In genomic region chr5:97231025-97231636, GRCh38 we compare ENCODE assay signal across 8 cellular contexts. TPM values are rescaled to one million over a fixed set of nuclear protein-coding genes. Genes with fewer than 3 reads are reported as not detected.
DNase-seq lines count a peak whose midpoint lies in the region; ATAC-seq and TF ChIP-seq lines count a peak whose summit lies in the region.

No MANE protein-coding gene starts in this region.

- CTCF ChIA-PET in activated naive CD4-positive, alpha-beta T cell treated with anti-CD3 and anti-CD28 coated beads for 36 hours (lab: Charles Lee): interaction anchor here (0.5 to 2.3 kb wide), 17 partner anchors 11 to 1565 kb away, joined by 3 to 11 read pairs (median 3); no protein-coding TSS in a partner anchor
- CTCF ChIA-PET in MCF 10A (lab: Yijun Ruan, JAX): interaction anchor here (0.5 to 5.1 kb wide), 23 partner anchors 10 to 1690 kb away, joined by 3 to 37 read pairs (median 4); no protein-coding TSS in a partner anchor

- intact Hi-C loops in activated naive CD4-positive, alpha-beta T cell treated with anti-CD3 and anti-CD28 coated beads for 36 hours (cut with micrococcal nuclease): loop anchor here (1.0 to 5.0 kb wide), 6 partner anchors 303 to 1831 kb away; no protein-coding TSS in a partner anchor
- intact Hi-C loops in MCF 10A (cut with micrococcal nuclease): loop anchor here (1.0 to 2.0 kb wide), 4 partner anchors 303 to 1596 kb away; no protein-coding TSS in a partner anchor

- H3K4me1 Mint-ChIP-seq in activated naive CD4-positive, alpha-beta T cell treated with anti-CD3 and anti-CD28 coated beads for 36 hours (ENCODE audit: low read depth): no peaks in the 10 kb centered on the region
- peaks cover 7% of the 10 kb centered on the region for H3K4me1 Mint-ChIP-seq in MCF 10A (ENCODE audit: insufficient read depth, unreplicated experiment)
- no peaks in the 10 kb centered on the region for H3K4me1 Mint-ChIP-seq in stimulated activated memory B cell treated with anti-CD40 and anti-IgM and Interleukin-4, amounts not matched to agents 10 μg/mL and 1 μg/mL and 100 μg/mL, for 72 hours

- no peak overlapping the region for H3K9ac ChIP-seq in NT2/D1 (ENCODE audit: insufficient read length, low read depth)

- peaks cover 3% of the 10 kb centered on the region for H3K27me3 Mint-ChIP-seq in activated naive CD4-positive, alpha-beta T cell treated with anti-CD3 and anti-CD28 coated beads for 36 hours (ENCODE audit: low read depth)
- no peaks in the 10 kb centered on the region for H3K27me3 Mint-ChIP-seq in MCF 10A (ENCODE audit: insufficient read depth, unreplicated experiment)
- peaks cover 17% of the 10 kb centered on the region for H3K27me3 Mint-ChIP-seq in stimulated activated memory B cell treated with anti-CD40 and anti-IgM and Interleukin-4, amounts not matched to agents 10 μg/mL and 1 μg/mL and 100 μg/mL, for 72 hours

- POLR2A ChIA-PET in MCF 10A (lab: Yijun Ruan, JAX): interaction anchor here (1.1 to 1.4 kb wide), 4 partner anchors 47 to 1545 kb away, joined by 3 to 5 read pairs (median 4); no protein-coding TSS in a partner anchor

- H3K36me3 Mint-ChIP-seq in activated naive CD4-positive, alpha-beta T cell treated with anti-CD3 and anti-CD28 coated beads for 36 hours (ENCODE audit: low read depth): no peaks in the 10 kb centered on the region
- H3K36me3 Mint-ChIP-seq in MCF 10A (ENCODE audit: insufficient read depth, unreplicated experiment): no peaks in the 10 kb centered on the region
- no peaks in the 10 kb centered on the region for H3K36me3 Mint-ChIP-seq in stimulated activated memory B cell treated with anti-CD40 and anti-IgM and Interleukin-4, amounts not matched to agents 10 μg/mL and 1 μg/mL and 100 μg/mL, for 72 hours

- H3K4me3 ChIP-seq in NT2/D1 (ENCODE audit: insufficient read length, low read depth): no peak overlapping the region

- no peaks in the 10 kb centered on the region for H3K4me1 ChIP-seq in NT2/D1 (ENCODE audit: insufficient read depth, insufficient read length)

- H3K36me3 ChIP-seq in NT2/D1 (ENCODE audit: insufficient read depth, insufficient read length, low read length): no peaks in the 10 kb centered on the region

- peak; percentile 75 for TF ChIP-seq CTCF in MCF 10A (IDR thresholded peaks at IDR 0.05; ENCODE audit: unreplicated experiment)

- H3K9me3 ChIP-seq in NT2/D1 (ENCODE audit: insufficient read depth, low read length): no peaks in the 10 kb centered on the region

- no peak overlapping the region for H3K27ac Mint-ChIP-seq in activated naive CD4-positive, alpha-beta T cell treated with anti-CD3 and anti-CD28 coated beads for 36 hours
- H3K27ac Mint-ChIP-seq in MCF 10A (ENCODE audit: low read depth, unreplicated experiment): no peak overlapping the region
- H3K27ac Mint-ChIP-seq in stimulated activated memory B cell treated with anti-CD40 and anti-IgM and Interleukin-4, amounts not matched to agents 10 μg/mL and 1 μg/mL and 100 μg/mL, for 72 hours: no peak overlapping the region

- H3K4me3 Mint-ChIP-seq in activated naive CD4-positive, alpha-beta T cell treated with anti-CD3 and anti-CD28 coated beads for 36 hours: no peak overlapping the region
- no peak overlapping the region for H3K4me3 Mint-ChIP-seq in MCF 10A (ENCODE audit: unreplicated experiment)
- H3K4me3 Mint-ChIP-seq in stimulated activated memory B cell treated with anti-CD40 and anti-IgM and Interleukin-4, amounts not matched to agents 10 μg/mL and 1 μg/mL and 100 μg/mL, for 72 hours: no peak overlapping the region

- ATAC-seq in GM21723 (IDR thresholded peaks at IDR 0.05; ENCODE audit: unreplicated experiment): peak; percentile 97
- ATAC-seq in stimulated activated memory B cell treated with anti-CD40 and anti-IgM and Interleukin-4, amounts not matched to agents 10 μg/mL and 1 μg/mL and 100 μg/mL, for 72 hours: peak; percentile 43

- no TSS peak for BruUV-seq in MCF 10A (replicated peaks; lab: Mats Ljungman, UMichigan)

- peaks cover 2% of the 10 kb centered on the region for H3K9me3 Mint-ChIP-seq in activated naive CD4-positive, alpha-beta T cell treated with anti-CD3 and anti-CD28 coated beads for 36 hours
- H3K9me3 Mint-ChIP-seq in MCF 10A (ENCODE audit: unreplicated experiment): no peaks in the 10 kb centered on the region
- H3K9me3 Mint-ChIP-seq in stimulated activated memory B cell treated with anti-CD40 and anti-IgM and Interleukin-4, amounts not matched to agents 10 μg/mL and 1 μg/mL and 100 μg/mL, for 72 hours: peaks cover 7% of the 10 kb centered on the region

- peak; percentile 55 for DNase-seq in activated naive CD4-positive, alpha-beta T cell treated with anti-CD3 and anti-CD28 coated beads for 36 hours
- DNase-seq in activated naive CD4-positive, alpha-beta T cell (lab: John Stamatoyannopoulos, UW): no peak
- peak; percentile 30 for DNase-seq in HuH-7 (ENCODE audit: low spot score)
- DNase-seq in NT2/D1 (ENCODE audit: low read depth, low spot score): peak; percentile 25
- peak; percentile 77 for DNase-seq in MCF 10A (ENCODE audit: unreplicated experiment)
- DNase-seq in iPS-NIHi7 (ENCODE audit: extremely low spot score): peak; percentile 62

- no peaks in the 10 kb centered on the region for H3K27me3 ChIP-seq in NT2/D1 (ENCODE audit: insufficient read depth, insufficient read length)

RNA-seq across cellular contexts. Expression of gene RIOK2, which starts 48.1 kb away (rescaled TPM):
- total RNA-seq in activated naive CD4-positive, alpha-beta T cell treated with anti-CD3 and anti-CD28 coated beads for 36 hours: 10 to 100 TPM; 29.1 to 32.0 TPM
- total RNA-seq in MCF 10A (2022): 45.7 and 50.9 TPM in 2 replicates

Comparison
In these comparisons a context has a peak if more than half of its experiments do, and no peak if none do; other contexts are left out.
1. DNase-seq: peak in activated naive CD4-positive, alpha-beta T cell treated with anti-CD3 and anti-CD28 coated beads for 36 hours (single experiment), HuH-7 (single experiment), NT2/D1 (single experiment), MCF 10A (single experiment) and iPS-NIHi7 (single experiment); none in activated naive CD4-positive, alpha-beta T cell (0 of 4).